29 cellular contexts compared by ENCODE assay signal in the genomic region with DNA sequence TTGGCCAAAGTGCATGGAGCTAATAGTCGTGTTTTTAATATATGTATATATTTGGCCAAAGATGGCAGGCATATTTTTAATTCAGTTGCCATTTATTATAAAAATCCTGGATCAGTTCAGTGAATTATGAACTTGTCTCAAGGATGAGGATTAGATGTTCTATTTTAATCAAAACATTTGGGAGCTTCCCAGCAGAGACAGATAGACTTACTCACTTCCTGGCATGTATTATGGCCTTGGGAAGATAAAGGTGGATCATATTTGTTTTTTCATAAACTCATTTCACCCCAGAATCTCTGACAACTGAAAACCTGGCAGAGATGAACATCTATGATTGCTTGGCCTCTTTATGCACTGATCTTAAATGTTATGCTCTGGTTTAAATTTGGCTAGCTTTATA.
"Had no signal": no experiment of that assay in that cellular context is flagged by ENCODE, and none has a peak within 500 bp of the region (broad histone marks: within the 10 kb centered on the region; RNA-seq: fewer than 3 reads in every experiment).

No MANE protein-coding gene starts in this region.

- H3K79me2 ChIP-seq: parathyroid adenoma had no signal

- H3K36me3 ChIP-seq: gastroesophageal sphincter, heart left ventricle, lower lobe of right lung, neural progenitor cell, right lobe of liver, suprapubic skin, transverse colon, upper lobe of right lung, uterus had no signal

- H3K4me1 Mint-ChIP-seq: naive thymus-derived CD4-positive, alpha-beta T cell; stimulated activated naive CD8-positive, alpha-beta T cell treated with anti-CD3 and anti-CD28 coated beads, Interleukin-15, amount 100 ng/mL, for 72 hours had no signal

- H3K27me3 ChIP-seq: dorsolateral prefrontal cortex, gastroesophageal sphincter, heart left ventricle, neural progenitor cell, right lobe of liver, suprapubic skin, transverse colon, upper lobe of right lung, uterus had no signal

- H3K4me3 Mint-ChIP-seq: naive thymus-derived CD4-positive, alpha-beta T cell; nephron; neural progenitor cell; stimulated activated naive CD8-positive, alpha-beta T cell treated with anti-CD3 and anti-CD28 coated beads, Interleukin-15, amount 100 ng/mL, for 72 hours had no signal

- H3K4me1 ChIP-seq: foreskin keratinocyte, lower lobe of right lung, neural progenitor cell, parathyroid adenoma, right lobe of liver, upper lobe of right lung, uterus had no signal

- H3K36me3 Mint-ChIP-seq: naive thymus-derived CD4-positive, alpha-beta T cell; neural progenitor cell had no signal

- H3K9ac ChIP-seq: neural progenitor cell, parathyroid adenoma had no signal

- H2AFZ ChIP-seq: neural progenitor cell, parathyroid adenoma had no signal

- ATAC-seq: foreskin keratinocyte; gastroesophageal sphincter; heart left ventricle; left colon; left ventricle myocardium superior; lower lobe of right lung; mucosa of descending colon; naive thymus-derived CD4-positive, alpha-beta T cell; right lobe of liver; stimulated activated naive CD8-positive, alpha-beta T cell treated with anti-CD3 and anti-CD28 coated beads, Interleukin-15, amount 100 ng/mL, for 72 hours; upper lobe of right lung had no signal

- H3K27me3 Mint-ChIP-seq: progenitor cell of endocrine pancreas had no signal

- DNase-seq: dorsolateral prefrontal cortex; effector CD4-positive, alpha-beta T cell; foreskin keratinocyte; heart left ventricle; hippocampal formation; islet precursor cell; kidney glomerular epithelial cell; left colon; left ventricle myocardium superior; lower lobe of right lung; mucosa of descending colon; naive thymus-derived CD4-positive, alpha-beta T cell; right lobe of liver; stimulated activated CD4-positive, alpha-beta T cell treated with anti-CD3 and anti-CD28 coated beads, Interleukin-12 subunit alpha, Interleukin-12 subunit beta, amount 100 ng/mL, for 4 hours; stimulated activated CD4-positive, alpha-beta T cell treated with anti-CD3 and anti-CD28 coated beads, Interleukin-1b, Interleukin-23, amount 100 ng/mL, for 48 hours; stimulated activated CD4-positive, alpha-beta T cell treated with anti-CD3 and anti-CD28 coated beads, Interleukin-4, amount 100 ng/mL, for 1 hour; stimulated activated CD8-positive, alpha-beta memory T cell treated with anti-CD3 and anti-CD28 coated beads, Interleukin-4, amount 100 ng/mL, for 48 hours; stimulated activated naive CD4-positive, alpha-beta T cell; stimulated activated naive CD8-positive, alpha-beta T cell treated with anti-CD3 and anti-CD28 coated beads, Interleukin-15, amount 100 ng/mL, for 72 hours; transverse colon; upper lobe of right lung; uterus had no signal

- H3K9me3 Mint-ChIP-seq: nephron; neural progenitor cell; stimulated activated naive CD8-positive, alpha-beta T cell treated with anti-CD3 and anti-CD28 coated beads, Interleukin-15, amount 100 ng/mL, for 72 hours had no signal

- H3K4me2 ChIP-seq: neural progenitor cell, smooth muscle cell had no signal

- H3K27ac ChIP-seq: dorsolateral prefrontal cortex, foreskin keratinocyte, lower lobe of right lung, neural progenitor cell, parathyroid adenoma, right lobe of liver, suprapubic skin, transverse colon, upper lobe of right lung, uterus had no signal

- H3K27ac Mint-ChIP-seq: naive thymus-derived CD4-positive, alpha-beta T cell; neural progenitor cell; progenitor cell of endocrine pancreas; stimulated activated naive CD8-positive, alpha-beta T cell treated with anti-CD3 and anti-CD28 coated beads, Interleukin-15, amount 100 ng/mL, for 72 hours had no signal

- H3K9me3 ChIP-seq: gastroesophageal sphincter, heart left ventricle, lower lobe of right lung, mucosa of descending colon, right lobe of liver, suprapubic skin, transverse colon, upper lobe of right lung, uterus had no signal

- H3K4me3 ChIP-seq: dorsolateral prefrontal cortex, gastroesophageal sphincter, heart left ventricle, lower lobe of right lung, mucosa of descending colon, neural progenitor cell, right lobe of liver, smooth muscle cell, suprapubic skin, transverse colon, upper lobe of right lung, uterus had no signal
